Comparison of ENCODE assay signal across 15 cellular contexts in genomic region chr12:25718081-25718731, GRCh38.
"Had no signal": no experiment of that assay in that cellular context is flagged by ENCODE, and none has a peak within 500 bp of the region (broad histone marks: within the 10 kb centered on the region; RNA-seq: fewer than 3 reads in every experiment).

No MANE protein-coding gene starts in this region.

- H3K4me1 ChIP-seq: foreskin keratinocyte, lower lobe of right lung, psoas muscle, right lobe of liver had no signal

- H3K9me3 ChIP-seq: lower lobe of right lung, psoas muscle, right lobe of liver had no signal

- H3K9ac ChIP-seq: neural progenitor cell had no signal

- H3K4me2 ChIP-seq: neural progenitor cell had no signal

- H3K27me3 ChIP-seq: foreskin keratinocyte, neural progenitor cell, right lobe of liver had no signal

- H3K27ac ChIP-seq: foreskin keratinocyte, lower lobe of right lung, neural progenitor cell, psoas muscle, right lobe of liver had no signal

- ATAC-seq: activated CD4-positive, CD25-positive, alpha-beta regulatory T cell treated with anti-CD3 and anti-CD28 coated beads, Interleukin-2, amount 50 U/mL, for 24 hours; foreskin keratinocyte; left cardiac atrium; lower lobe of right lung; psoas muscle; right lobe of liver; stimulated activated naive CD8-positive, alpha-beta T cell treated with anti-CD3 and anti-CD28 coated beads, Interleukin-15, Interleukin-2, amounts not matched to agents 100 U/mL and 50 U/mL, for 24 hours had no signal

- DNase-seq: activated CD4-positive, alpha-beta T cell treated with anti-CD3 and anti-CD28 coated beads, Interleukin-2, amount 50 U/mL, for 1 hour; activated CD8-positive, alpha-beta memory T cell treated with anti-CD3 and anti-CD28 coated beads for 24 hours; activated naive CD8-positive, alpha-beta T cell treated with anti-CD3 and anti-CD28 coated beads for 36 hours; anterior cingulate cortex; foreskin keratinocyte; immature natural killer cell; left cardiac atrium; lower lobe of right lung; naive B cell; psoas muscle; right lobe of liver; stimulated activated naive CD8-positive, alpha-beta T cell treated with anti-CD3 and anti-CD28 coated beads, Interleukin-15, Interleukin-2, amounts not matched to agents 100 U/mL and 50 U/mL, for 24 hours; trophoblast cell had no signal

- H2AFZ ChIP-seq: neural progenitor cell had no signal

- H3K4me3 ChIP-seq: lower lobe of right lung, neural progenitor cell, psoas muscle, right lobe of liver had no signal

- H3K36me3 ChIP-seq: lower lobe of right lung, neural progenitor cell, right lobe of liver had no signal
